Comparison of ENCODE assay signal across 28 cellular contexts in the genomic region with DNA sequence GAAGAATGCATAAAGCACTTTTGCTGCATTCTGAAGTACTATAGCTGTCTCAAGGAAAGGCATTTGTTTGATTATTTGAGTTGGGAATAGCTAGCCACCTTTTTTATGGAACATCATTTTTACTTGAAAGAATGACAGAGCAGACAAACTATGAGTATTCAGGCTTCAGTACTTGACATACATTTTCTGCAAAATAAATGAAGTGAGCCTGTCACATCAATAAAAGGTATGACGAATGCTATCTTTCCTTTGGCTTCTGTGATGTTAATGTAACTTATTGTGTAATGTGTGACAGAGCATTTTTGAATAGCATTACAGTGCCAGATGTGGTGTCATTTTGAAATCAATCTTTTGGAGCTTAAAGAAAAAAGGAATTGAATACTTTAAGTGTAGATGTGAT.
"Had no signal": no experiment of that assay in that cellular context is flagged by ENCODE, and none has a peak within 500 bp of the region (broad histone marks: within the 10 kb centered on the region; RNA-seq: fewer than 3 reads in every experiment).

No MANE protein-coding gene starts in this region.

- H3K36me3 Mint-ChIP-seq: stimulated activated effector memory CD8-positive, alpha-beta T cell treated with anti-CD3 and anti-CD28 coated beads, Interleukin-12 subunit alpha, Interleukin-12 subunit beta, amount 100 ng/mL, for 72 hours; stimulated activated memory B cell treated with anti-CD40 and anti-IgM and Interleukin-4, amounts not matched to agents 10 μg/mL and 1 μg/mL and 100 μg/mL, for 72 hours; stimulated activated naive B cell treated with anti-CD40 and anti-IgM and Interleukin-4, amounts not matched to agents 10 μg/mL and 1 μg/mL and 100 μg/mL, for 72 hours; type B pancreatic cell had no signal

- H3K36me3 ChIP-seq: stomach, suprapubic skin, thoracic aorta, thyroid gland, tibial artery, tibial nerve, transverse colon, upper lobe of left lung, upper lobe of right lung, uterus, vagina had no signal

- DNase-seq: stimulated activated CD4-positive, alpha-beta T cell treated with anti-CD3 and anti-CD28 coated beads, Interleukin-2, amount 100 ng/mL, for 48 hours; stimulated activated CD4-positive, alpha-beta T cell treated with anti-CD3 and anti-CD28 coated beads, Interleukin-4, amount 100 ng/mL, for 1 hour; stimulated activated CD4-positive, alpha-beta T cell treated with anti-CD3 and anti-CD28 coated beads, Interleukin-4, amount 100 ng/mL, for 24 hours; stimulated activated CD4-positive, alpha-beta T cell treated with anti-CD3 and anti-CD28 coated beads, Interleukin-4, amount 100 ng/mL, for 4 hours; stimulated activated CD8-positive, alpha-beta memory T cell treated with anti-CD3 and anti-CD28 coated beads, Interleukin-4, amount 100 ng/mL, for 48 hours; stimulated activated naive B cell treated with anti-CD40 and anti-IgM and Interleukin-4, amounts not matched to agents 10 μg/mL and 1 μg/mL and 100 μg/mL, for 72 hours; stimulated activated naive CD4-positive, alpha-beta T cell; stimulated activated naive CD4-positive, alpha-beta T cell treated with Interleukin-2 at 50 U/mL for 16 hours; stimulated activated naive CD8-positive, alpha-beta T cell treated with anti-CD3 and anti-CD28 coated beads, Interleukin-15, amount 100 ng/mL, for 72 hours; stimulated activated naive CD8-positive, alpha-beta T cell treated with anti-CD3 and anti-CD28 coated beads, Interleukin-15, Interleukin-2, amounts not matched to agents 100 U/mL and 50 U/mL, for 24 hours; stomach; substantia nigra; testis; thyroid gland; tibial artery; transverse colon; trophoblast cell; upper lobe of left lung; upper lobe of right lung; uterus had no signal

- H3K27me3 ChIP-seq: stomach, suprapubic skin, testis, thyroid gland, tibial artery, tibial nerve, transverse colon, upper lobe of left lung, upper lobe of right lung, uterus, vagina had no signal

- H3K27ac ChIP-seq: stomach, suprapubic skin, testis, thoracic aorta, thyroid gland, tibial artery, tibial nerve, transverse colon, upper lobe of left lung, upper lobe of right lung, uterus, vagina had no signal

- H3K9me3 ChIP-seq: stomach, suprapubic skin, testis, thoracic aorta, thyroid gland, tibial artery, tibial nerve, transverse colon, upper lobe of left lung, upper lobe of right lung, uterus, vagina had no signal

- H3K9me3 Mint-ChIP-seq: stimulated activated effector memory CD8-positive, alpha-beta T cell treated with anti-CD3 and anti-CD28 coated beads, Interleukin-12 subunit alpha, Interleukin-12 subunit beta, amount 100 ng/mL, for 72 hours; stimulated activated memory B cell treated with anti-CD40 and anti-IgM and Interleukin-4, amounts not matched to agents 10 μg/mL and 1 μg/mL and 100 μg/mL, for 72 hours; stimulated activated naive B cell treated with anti-CD40 and anti-IgM and Interleukin-4, amounts not matched to agents 10 μg/mL and 1 μg/mL and 100 μg/mL, for 72 hours; stimulated activated naive CD8-positive, alpha-beta T cell treated with anti-CD3 and anti-CD28 coated beads, Interleukin-15, amount 100 ng/mL, for 72 hours; stimulated activated naive CD8-positive, alpha-beta T cell treated with anti-CD3 and anti-CD28 coated beads, Interleukin-15, Interleukin-2, amounts not matched to agents 100 ng/mL and 50 ng/mL, for 24 hours; type B pancreatic cell had no signal

- H3K4me3 ChIP-seq: stomach, suprapubic skin, testis, thoracic aorta, thyroid gland, tibial artery, tibial nerve, transverse colon, upper lobe of left lung, upper lobe of right lung, uterus, vagina had no signal

- H3K4me1 ChIP-seq: stomach, suprapubic skin, testis, thyroid gland, tibial artery, tibial nerve, transverse colon, upper lobe of left lung, upper lobe of right lung, uterus, vagina had no signal

- H3K4me3 Mint-ChIP-seq: stimulated activated effector memory CD8-positive, alpha-beta T cell treated with anti-CD3 and anti-CD28 coated beads, Interleukin-12 subunit alpha, Interleukin-12 subunit beta, amount 100 ng/mL, for 72 hours; stimulated activated memory B cell treated with anti-CD40 and anti-IgM and Interleukin-4, amounts not matched to agents 10 μg/mL and 1 μg/mL and 100 μg/mL, for 72 hours; stimulated activated naive B cell treated with anti-CD40 and anti-IgM and Interleukin-4, amounts not matched to agents 10 μg/mL and 1 μg/mL and 100 μg/mL, for 72 hours; stimulated activated naive CD8-positive, alpha-beta T cell treated with anti-CD3 and anti-CD28 coated beads, Interleukin-15, amount 100 ng/mL, for 72 hours; stimulated activated naive CD8-positive, alpha-beta T cell treated with anti-CD3 and anti-CD28 coated beads, Interleukin-15, Interleukin-2, amounts not matched to agents 100 ng/mL and 50 ng/mL, for 24 hours; type B pancreatic cell had no signal

- H3K27me3 Mint-ChIP-seq: stimulated activated memory B cell treated with anti-CD40 and anti-IgM and Interleukin-4, amounts not matched to agents 10 μg/mL and 1 μg/mL and 100 μg/mL, for 72 hours; stimulated activated naive B cell treated with anti-CD40 and anti-IgM and Interleukin-4, amounts not matched to agents 10 μg/mL and 1 μg/mL and 100 μg/mL, for 72 hours; stimulated activated naive CD8-positive, alpha-beta T cell treated with anti-CD3 and anti-CD28 coated beads, Interleukin-15, amount 100 ng/mL, for 72 hours; stimulated activated naive CD8-positive, alpha-beta T cell treated with anti-CD3 and anti-CD28 coated beads, Interleukin-15, Interleukin-2, amounts not matched to agents 100 ng/mL and 50 ng/mL, for 24 hours had no signal

- H3K27ac Mint-ChIP-seq: stimulated activated effector memory CD8-positive, alpha-beta T cell treated with anti-CD3 and anti-CD28 coated beads, Interleukin-12 subunit alpha, Interleukin-12 subunit beta, amount 100 ng/mL, for 72 hours; stimulated activated memory B cell treated with anti-CD40 and anti-IgM and Interleukin-4, amounts not matched to agents 10 μg/mL and 1 μg/mL and 100 μg/mL, for 72 hours; stimulated activated naive B cell treated with anti-CD40 and anti-IgM and Interleukin-4, amounts not matched to agents 10 μg/mL and 1 μg/mL and 100 μg/mL, for 72 hours; stimulated activated naive CD8-positive, alpha-beta T cell treated with anti-CD3 and anti-CD28 coated beads, Interleukin-15, amount 100 ng/mL, for 72 hours; stimulated activated naive CD8-positive, alpha-beta T cell treated with anti-CD3 and anti-CD28 coated beads, Interleukin-15, Interleukin-2, amounts not matched to agents 100 ng/mL and 50 ng/mL, for 24 hours; type B pancreatic cell had no signal

- H3K4me1 Mint-ChIP-seq: stimulated activated effector memory CD8-positive, alpha-beta T cell treated with anti-CD3 and anti-CD28 coated beads, Interleukin-12 subunit alpha, Interleukin-12 subunit beta, amount 100 ng/mL, for 72 hours; stimulated activated memory B cell treated with anti-CD40 and anti-IgM and Interleukin-4, amounts not matched to agents 10 μg/mL and 1 μg/mL and 100 μg/mL, for 72 hours; stimulated activated naive B cell treated with anti-CD40 and anti-IgM and Interleukin-4, amounts not matched to agents 10 μg/mL and 1 μg/mL and 100 μg/mL, for 72 hours; stimulated activated naive CD8-positive, alpha-beta T cell treated with anti-CD3 and anti-CD28 coated beads, Interleukin-15, amount 100 ng/mL, for 72 hours had no signal
